8 cellular contexts compared by ENCODE assay signal in genomic region chr10:104328916-104329710, GRCh38. TPM values are rescaled to one million over a fixed set of nuclear protein-coding genes. Genes with fewer than 3 reads are reported as not detected.
DNase-seq lines count a peak whose midpoint lies in the region; ATAC-seq and TF ChIP-seq lines count a peak whose summit lies in the region.

No MANE protein-coding gene starts in this region.

- peaks cover 3% of the 10 kb centered on the region for H3K36me3 Mint-ChIP-seq in IgD-negative memory B cell

- in situ Hi-C loops in ACHN (cut with HindIII; ENCODE audit: low pct_ligation_motif_present, low pct_unique_long_range_greater_than_20kb, low sequenced_read_pairs) = no loop called here
- in situ Hi-C loops in brain microvascular endothelial cell (cut with HindIII; ENCODE audit: low pct_ligation_motif_present, low sequenced_read_pairs) = no loop called here

- H3K27me3 ChIP-seq in WERI-Rb-1 (ENCODE audit: insufficient read depth, low read depth, severe bottlenecking) (no peaks in the 10 kb centered on the region), brain microvascular endothelial cell (replicated peaks) (no peaks in the 10 kb centered on the region)

- DNase-seq in ACHN (peak; percentile 69), WERI-Rb-1 (peak; percentile 83), brain microvascular endothelial cell (peak; percentile 93), left kidney (ENCODE audit: low read depth, low spot score) (peak; percentile 89)
- peak; percentile 73 to 83 for DNase-seq in stimulated activated CD4-positive, alpha-beta T cell treated with anti-CD3 and anti-CD28 coated beads, Interleukin-2, amount 100 ng/mL, for 24 hours

- H3K27ac Mint-ChIP-seq in IgD-negative memory B cell = peak overlapping the region; percentile 77 to 94 (median 92)

- ATAC-seq in GM21367 (IDR thresholded peaks at IDR 0.05; ENCODE audit: unreplicated experiment) (peak; percentile 44), GM19467 (IDR thresholded peaks at IDR 0.05; ENCODE audit: unreplicated experiment) (no peak)

- no peaks in the 10 kb centered on the region for H3K27me3 Mint-ChIP-seq in IgD-negative memory B cell

- no peak for TF ChIP-seq CTCF in WERI-Rb-1 (IDR thresholded peaks at IDR 0.05; ENCODE audit: low read depth, low read length)
- TF ChIP-seq CTCF in brain microvascular endothelial cell (IDR thresholded peaks at IDR 0.05; ENCODE audit: low read depth, low read length, missing control alignments) = no peak

- H3K9me3 ChIP-seq in WERI-Rb-1 (ENCODE audit: severe bottlenecking) = no peaks in the 10 kb centered on the region

- H3K4me1 Mint-ChIP-seq in IgD-negative memory B cell = peaks cover 60 to 80% (median 66%) of the 10 kb centered on the region in 3 donors

- H3K4me3 ChIP-seq in WERI-Rb-1 (ENCODE audit: low read depth, low read length) = peak overlapping the region; percentile 26
- H3K4me3 ChIP-seq in brain microvascular endothelial cell (ENCODE audit: low read depth, low read length) = peak overlapping the region; percentile 44

- H3K4me3 Mint-ChIP-seq in IgD-negative memory B cell = peak overlapping the region; percentile 56 to 92 (median 78)

- H3K36me3 ChIP-seq in WERI-Rb-1 = no peaks in the 10 kb centered on the region
- H3K36me3 ChIP-seq in brain microvascular endothelial cell (replicated peaks) = peaks cover 29% of the 10 kb centered on the region

- H3K27ac ChIP-seq in WERI-Rb-1 = peak overlapping the region; percentile 83
- H3K27ac ChIP-seq in brain microvascular endothelial cell = peak overlapping the region; percentile 98

- no peaks in the 10 kb centered on the region for H3K9me3 Mint-ChIP-seq in IgD-negative memory B cell

RNA-seq across cellular contexts. Expression of gene ITPRIP, which starts 9.2 kb away (rescaled TPM):
- 22.8 TPM for polyA plus RNA-seq in IgD-negative memory B cell

RNA-seq across cellular contexts. Expression of gene CFAP58, which starts 24.5 kb away (rescaled TPM):
- polyA plus RNA-seq in IgD-negative memory B cell = not detected
